Comparison of ENCODE assay signal across 8 cellular contexts in the genomic region with DNA sequence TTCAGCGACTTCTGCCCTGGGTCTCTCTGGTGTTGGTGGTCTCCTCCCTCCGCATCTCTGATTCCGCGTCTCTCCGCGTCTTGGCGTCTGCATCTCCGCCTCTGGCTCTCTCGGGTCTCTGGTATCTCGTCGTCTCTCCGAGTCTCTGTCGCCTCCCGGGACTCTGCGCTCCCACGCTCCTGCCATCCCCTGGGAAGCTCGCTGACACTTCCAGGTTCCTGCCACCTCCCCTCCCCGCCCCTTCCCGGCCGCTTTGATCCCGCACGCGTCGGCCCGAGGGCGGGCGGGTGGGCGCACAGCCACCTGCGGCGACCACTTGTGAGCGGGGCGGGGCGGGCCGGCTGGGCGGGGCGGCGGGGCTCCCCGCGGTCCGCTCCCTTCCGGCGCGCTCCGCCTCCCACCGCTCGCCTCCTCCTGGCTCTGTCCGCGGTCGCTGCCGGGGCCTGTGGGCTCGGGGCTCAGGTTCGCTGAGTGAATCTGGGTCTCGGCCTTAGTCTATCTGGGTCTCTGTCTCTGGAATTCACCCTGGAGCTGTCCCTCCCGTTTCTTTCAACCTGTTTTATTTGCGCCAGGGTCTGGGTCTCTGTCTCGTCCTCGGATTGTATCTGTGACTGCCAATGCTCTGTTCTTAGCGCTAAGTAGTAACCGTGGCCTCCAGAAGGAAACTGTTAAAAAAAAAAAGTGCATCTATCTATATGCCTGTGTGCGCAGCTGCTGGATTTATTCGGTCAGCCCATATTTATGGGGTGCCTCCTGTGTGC. TPM values are rescaled to one million over a fixed set of nuclear protein-coding genes. Genes with fewer than 3 reads are reported as not detected.
A peak's percentile ranks its signal among the peaks of the same experiment; 100 is the strongest.
DNase-seq lines count a peak whose midpoint lies in the region; ATAC-seq and TF ChIP-seq lines count a peak whose summit lies in the region.

No MANE protein-coding gene starts in this region.

- WGBS in liver: 2% methylated on average over 61 of the region's 61 CpGs
- 0 to 1% (median 0%) methylated on average over 39 to 61 of the region's 61 CpGs for WGBS in stomach, 5 donors

- in situ Hi-C loops in KBM-7 (cut with MboI; ENCODE audit: low pct_unique_long_range_greater_than_20kb, low sequenced_read_pairs): no loop called here

- peaks cover 39% of the 10 kb centered on the region for H3K4me1 Mint-ChIP-seq in T-helper 2 cell treated with Interferon-gamma antibody and Interleukin-4, amounts not matched to agents 5 μg/mL and 100 μg/mL, for 36 hours (ENCODE audit: low read depth)

- H3K27me3 ChIP-seq in dorsolateral prefrontal cortex (no peaks in the 10 kb centered on the region), liver (ENCODE audit: control insufficient read depth in 4 of 4, insufficient read depth in 4 of 4, low read length in 3 of 4) (peaks cover 5 to 16% (median 7%) of the 10 kb centered on the region in 4 donors), stomach (peaks cover 0 to 96% (median 44%) of the 10 kb centered on the region in 3 donors)

- DNase-seq in KBM-7: peak; percentile 71
- peak; percentile 57 for DNase-seq in T-helper 2 cell treated with Interferon-gamma antibody and Interleukin-4, amounts not matched to agents 5 μg/mL and 100 μg/mL, for 36 hours (ENCODE audit: low spot score)
- DNase-seq in dorsolateral prefrontal cortex: peak in 2 of 10 donors; percentile 57 to 59
- DNase-seq in stomach: no peak
- no peak for DNase-seq in GM19240 (ENCODE audit: insufficient read length, low spot score)

- ATAC-seq in HG03342 (IDR thresholded peaks at IDR 0.05; ENCODE audit: unreplicated experiment): no peak

- peaks cover 21 to 53% (median 42%) of the 10 kb centered on the region in 4 donors for H3K4me1 ChIP-seq in liver (ENCODE audit: control insufficient read depth in 4 of 4, insufficient read depth in 4 of 4, low read length in 3 of 4)
- peaks cover 57 to 62% (median 61%) of the 10 kb centered on the region in 4 donors for H3K4me1 ChIP-seq in stomach

- intact Hi-C loops in dorsolateral prefrontal cortex (cut with DNase I): loop anchor here in 1 of 2 donors (10.0 kb wide), 1 partner anchor 168 kb away; a partner anchor contains a TSS
- intact Hi-C loops in stomach (cut with DNase I; ENCODE audit: low total_unique reads): no loop called here

- TF ChIP-seq CTCF in dorsolateral prefrontal cortex (IDR thresholded peaks at IDR 0.05 in 54 of 56, conservative IDR thresholded peaks at IDR 0.05 in 2 of 56; ENCODE audit: low read depth in 1 of 56, partially characterized antibody in 56 of 56) (peak in 3 of 56 donors; percentile 12 to 36 (median 20)), liver (IDR thresholded peaks at IDR 0.05; ENCODE audit: low read depth, low read length, missing input control) (no peak), stomach (IDR thresholded peaks at IDR 0.05) (no peak)

- peak overlapping the region; percentile 91 for H3K4me3 Mint-ChIP-seq in T-helper 2 cell treated with Interferon-gamma antibody and Interleukin-4, amounts not matched to agents 5 μg/mL and 100 μg/mL, for 36 hours

- H3K27ac Mint-ChIP-seq in T-helper 2 cell treated with Interferon-gamma antibody and Interleukin-4, amounts not matched to agents 5 μg/mL and 100 μg/mL, for 36 hours: peak overlapping the region; percentile 85

- peak; percentile 18 for TF ChIP-seq POLR2A in GM10847 (IDR thresholded peaks at IDR 0.05; ENCODE audit: extremely low read depth, insufficient read length)
- TF ChIP-seq POLR2A in stomach (IDR thresholded peaks at IDR 0.05): no peak

- H3K36me3 Mint-ChIP-seq in T-helper 2 cell treated with Interferon-gamma antibody and Interleukin-4, amounts not matched to agents 5 μg/mL and 100 μg/mL, for 36 hours (ENCODE audit: low read depth): peaks cover 2% of the 10 kb centered on the region

- H3K27me3 Mint-ChIP-seq in T-helper 2 cell treated with Interferon-gamma antibody and Interleukin-4, amounts not matched to agents 5 μg/mL and 100 μg/mL, for 36 hours (ENCODE audit: low read depth): peaks cover 47% of the 10 kb centered on the region

- no peaks in the 10 kb centered on the region for H3K9me3 Mint-ChIP-seq in T-helper 2 cell treated with Interferon-gamma antibody and Interleukin-4, amounts not matched to agents 5 μg/mL and 100 μg/mL, for 36 hours

- no peaks in the 10 kb centered on the region for H3K9me3 ChIP-seq in liver (ENCODE audit: control insufficient read depth in 4 of 4, low read length in 3 of 4)
- no peaks in the 10 kb centered on the region for H3K9me3 ChIP-seq in stomach

- TF ChIP-seq RAD21 in liver (IDR thresholded peaks at IDR 0.05): no peak

- peak overlapping the region in 56 of 59 donors; percentile 44 to 87 (median 74) for H3K27ac ChIP-seq in dorsolateral prefrontal cortex
- H3K27ac ChIP-seq in liver (ENCODE audit: low read depth in 1 of 2, low read length in 2 of 2): no peak overlapping the region
- peak overlapping the region; percentile 22 to 81 (median 57) for H3K27ac ChIP-seq in stomach

- H3K36me3 ChIP-seq in liver (ENCODE audit: control insufficient read depth in 4 of 4, insufficient read depth in 3 of 4, low read depth in 1 of 4, low read length in 3 of 4) (no peaks in the 10 kb centered on the region), stomach (no peaks in the 10 kb centered on the region)

- TF ChIP-seq EP300 in stomach (IDR thresholded peaks at IDR 0.05): no peak

- H3K9ac ChIP-seq in liver (ENCODE audit: low read depth in 1 of 2, low read length in 2 of 2): peak overlapping the region; percentile 23 to 47

- peak overlapping the region; percentile 56 to 90 (median 75) for H3K4me3 ChIP-seq in dorsolateral prefrontal cortex
- H3K4me3 ChIP-seq in liver (ENCODE audit: low read depth in 1 of 3, low read length in 3 of 3): peak overlapping the region in 2 of 3 donors; percentile 45 to 51
- H3K4me3 ChIP-seq in stomach: peak overlapping the region; percentile 65 to 72 (median 68)

TF ChIP-seq in liver, 16 proteins besides CTCF, POLR2A, EP300 and RAD21:
- TF ChIP-seq JUND (IDR thresholded peaks at IDR 0.05) (no peak), EGR1 (IDR thresholded peaks at IDR 0.05; ENCODE audit: low read depth in 2 of 2) (no peak)
- TF ChIP-seq, protein P1, sequence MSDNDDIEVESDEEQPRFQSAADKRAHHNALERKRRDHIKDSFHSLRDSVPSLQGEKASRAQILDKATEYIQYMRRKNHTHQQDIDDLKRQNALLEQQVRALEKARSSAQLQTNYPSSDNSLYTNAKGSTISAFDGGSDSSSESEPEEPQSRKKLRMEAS (IDR thresholded peaks at IDR 0.05): no peak
- TF ChIP-seq, protein P2, sequence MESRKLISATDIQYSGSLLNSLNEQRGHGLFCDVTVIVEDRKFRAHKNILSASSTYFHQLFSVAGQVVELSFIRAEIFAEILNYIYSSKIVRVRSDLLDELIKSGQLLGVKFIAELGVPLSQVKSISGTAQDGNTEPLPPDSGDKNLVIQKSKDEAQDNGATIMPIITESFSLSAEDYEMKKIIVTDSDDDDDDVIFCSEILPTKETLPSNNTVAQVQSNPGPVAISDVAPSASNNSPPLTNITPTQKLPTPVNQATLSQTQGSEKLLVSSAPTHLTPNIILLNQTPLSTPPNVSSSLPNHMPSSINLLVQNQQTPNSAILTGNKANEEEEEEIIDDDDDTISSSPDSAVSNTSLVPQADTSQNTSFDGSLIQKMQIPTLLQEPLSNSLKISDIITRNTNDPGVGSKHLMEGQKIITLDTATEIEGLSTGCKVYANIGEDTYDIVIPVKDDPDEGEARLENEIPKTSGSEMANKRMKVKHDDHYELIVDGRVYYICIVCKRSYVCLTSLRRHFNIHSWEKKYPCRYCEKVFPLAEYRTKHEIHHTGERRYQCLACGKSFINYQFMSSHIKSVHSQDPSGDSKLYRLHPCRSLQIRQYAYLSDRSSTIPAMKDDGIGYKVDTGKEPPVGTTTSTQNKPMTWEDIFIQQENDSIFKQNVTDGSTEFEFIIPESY (IDR thresholded peaks at IDR 0.05): no peak

RNA-seq across cellular contexts. Expression of a gene that starts 2.6 kb away (rescaled TPM):
- total RNA-seq in dorsolateral prefrontal cortex (1 to 10 TPM in 88 of 120 experiments, under 1 TPM in 29, not detected in 3; 0.28 to 5.9 (median 1.7) TPM), liver (not detected), stomach (not detected)
- polyA plus RNA-seq in liver (not detected), stomach (under 1 TPM in 2 of 3 donors, not detected in 1; 0.58 to 0.92 TPM)

RNA-seq across cellular contexts. Expression of a gene that starts 8.2 kb away (rescaled TPM):
- 1 to 10 TPM in 110 of 120 experiments, under 1 TPM in 10; 0.39 to 6.5 (median 2.0) TPM for total RNA-seq in dorsolateral prefrontal cortex
- not detected for total RNA-seq in liver
- not detected for polyA plus RNA-seq in liver
- total RNA-seq in stomach: not detected
- under 1 TPM in 2 of 3 donors, not detected in 1; 0.12 to 0.43 TPM for polyA plus RNA-seq in stomach

RNA-seq across cellular contexts. Expression of a gene that starts 25.7 kb away (rescaled TPM):
- total RNA-seq in dorsolateral prefrontal cortex (100 to 1,000 TPM in 74 of 120 experiments, 10 to 100 TPM in 46; 46.9 to 218 (median 112) TPM), liver (10 to 100 TPM; 10.1 to 71.6 TPM), stomach (100 to 1,000 TPM in 3 of 5 donors, 10 to 100 TPM in 2; 16.2 to 163 (median 137) TPM)
- polyA plus RNA-seq in liver (10 to 100 TPM; 24.9 to 34.6 TPM), stomach (10 to 100 TPM; 47.2 to 69.4 (median 66.7) TPM)

RNA-seq across cellular contexts. Expression of a gene that starts 36.3 kb away (rescaled TPM):
- 100 to 1,000 TPM; 264 to 763 (median 490) TPM for total RNA-seq in dorsolateral prefrontal cortex
- 1 to 10 TPM; 4.2 to 9.0 TPM for total RNA-seq in liver
- polyA plus RNA-seq in liver: 10 to 100 TPM; 11.4 to 25.9 TPM
- 100 to 1,000 TPM in 1 of 5 donors, 10 to 100 TPM in 2, 1 to 10 TPM in 2; 6.7 to 104 (median 17.3) TPM for total RNA-seq in stomach
- polyA plus RNA-seq in stomach: 10 to 100 TPM; 32.4 to 58.8 (median 43.1) TPM

RNA-seq across cellular contexts. Expression of a gene that starts 39.0 kb away (rescaled TPM):
- total RNA-seq in dorsolateral prefrontal cortex (1 to 10 TPM in 108 of 120 experiments, under 1 TPM in 5, not detected in 7; 0.56 to 8.3 (median 3.2) TPM), liver (not detected), stomach (not detected)
- polyA plus RNA-seq in liver (not detected), stomach (under 1 TPM in 1 of 3 donors, not detected in 2; 0.88 TPM)

Comparison
In these comparisons a context has a peak if more than half of its experiments do, and no peak if none do; other contexts are left out.
1. DNase-seq: peak in KBM-7 (single experiment) and T-helper 2 cell treated with Interferon-gamma antibody and Interleukin-4, amounts not matched to agents 5 μg/mL and 100 μg/mL, for 36 hours (single experiment); none in stomach (single experiment) and GM19240 (single experiment).
2. H3K27ac ChIP-seq: peak in dorsolateral prefrontal cortex (56 of 59) and stomach (5 of 5); none in liver (0 of 2).
3. Peak in every context shown above with its lines, with median percentiles within 50 percentile points of each other: H3K4me3 ChIP-seq.